24 cellular contexts compared by ENCODE assay signal in the genomic region with DNA sequence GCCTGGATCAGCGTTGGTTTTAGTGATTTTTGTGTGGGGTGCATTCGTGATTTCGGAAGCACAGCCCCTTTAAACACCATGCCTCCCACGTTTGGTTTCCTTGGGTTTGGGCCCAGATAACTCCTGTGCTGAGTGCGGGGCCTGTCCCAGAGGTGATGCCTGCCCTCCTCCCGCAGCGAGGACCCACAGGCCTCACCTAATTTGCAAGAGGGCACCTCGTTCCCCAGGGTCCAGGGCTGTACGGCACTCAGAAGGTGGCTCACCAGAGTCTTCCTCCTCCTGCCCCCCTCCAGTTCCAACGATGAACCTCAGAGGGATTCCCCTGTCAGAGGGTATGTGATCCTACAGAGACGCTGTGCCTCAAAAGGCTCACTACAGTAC. TPM values are rescaled to one million over a fixed set of nuclear protein-coding genes. Genes with fewer than 3 reads are reported as not detected.
DNase-seq lines count a peak whose midpoint lies in the region; ATAC-seq lines count a peak whose summit lies in the region.
"Had no signal": no experiment of that assay in that cellular context is flagged by ENCODE, and none has a peak within 500 bp of the region (broad histone marks: within the 10 kb centered on the region; RNA-seq: fewer than 3 reads in every experiment).

No MANE protein-coding gene starts in this region.

- H2BK12ac ChIP-seq in neuronal stem cell (ENCODE audit: low read length): no peak overlapping the region

- H4K8ac ChIP-seq in neuronal stem cell (ENCODE audit: low read depth, low read length): no peak overlapping the region

- DNase-seq in neuronal stem cell (ENCODE audit: low spot score) (no peak), left colon (no peak)
- no peak for DNase-seq in activated naive CD4-positive, alpha-beta T cell treated with anti-CD3 and anti-CD28 coated beads, Interleukin-2, amount 10 ng/mL, durations not matched to agents 7 days and 5 days
- DNase-seq: 8988T; ACHN; BE2C; C1 segment of cervical spinal cord; CD4-positive, alpha-beta memory T cell; CD4-positive, CD25-positive, alpha-beta regulatory T cell; CD8-positive, alpha-beta memory T cell; COR-L47; DMS 273 treated with DMSO at 0.1 percent for 48 hours; DMS153; DMS53; DMS79; DND-41; EL; GDM1 had no signal

- no peaks in the 10 kb centered on the region for H3K36me3 ChIP-seq in BLaER1
- H3K36me3 ChIP-seq in BLaER1 treated with 17β-estradiol and CSF1 and Interleukin-3, amounts not matched to agents 10 nM and 100 nM: no peaks in the 10 kb centered on the region
- H3K36me3 ChIP-seq in neuronal stem cell (replicated peaks in 1 of 2; ENCODE audit: control insufficient read depth in 2 of 2, insufficient read depth in 2 of 2, low read length in 2 of 2): no peaks in the 10 kb centered on the region
- H3K36me3 ChIP-seq: BE2C had no signal

- peaks cover 8% of the 10 kb centered on the region for H3K9me3 Mint-ChIP-seq in activated naive CD4-positive, alpha-beta T cell treated with anti-CD3 and anti-CD28 coated beads, Interleukin-2, amount 10 ng/mL, durations not matched to agents 7 days and 5 days
- H3K9me3 Mint-ChIP-seq: CD4-positive, CD25-positive, alpha-beta regulatory T cell had no signal

- H4K20me1 ChIP-seq in BLaER1: peaks cover 6% of the 10 kb centered on the region; the same call in 1 of the 2 replicates
- peaks cover 0 to 5% (median 0%) of the 10 kb centered on the region in 11 experiments; a peak in 3 of 22 replicates for H4K20me1 ChIP-seq in BLaER1 treated with 17β-estradiol and CSF1 and Interleukin-3, amounts not matched to agents 10 nM and 100 nM

- no peak overlapping the region for H3K27ac Mint-ChIP-seq in activated naive CD4-positive, alpha-beta T cell treated with anti-CD3 and anti-CD28 coated beads, Interleukin-2, amount 10 ng/mL, durations not matched to agents 7 days and 5 days
- H3K27ac Mint-ChIP-seq: CD4-positive, alpha-beta memory T cell; CD4-positive, CD25-positive, alpha-beta regulatory T cell; CD8-positive, alpha-beta memory T cell had no signal

- H4K91ac ChIP-seq in neuronal stem cell (ENCODE audit: low read depth, low read length, poor library complexity): no peak overlapping the region

- no peaks in the 10 kb centered on the region for H3K79me1 ChIP-seq in neuronal stem cell (ENCODE audit: low read depth, low read length)

- H3K4me1 ChIP-seq in BLaER1 (peaks cover 32% of the 10 kb centered on the region), neuronal stem cell (ENCODE audit: control insufficient read depth in 2 of 2, insufficient read depth in 1 of 2, low read depth in 1 of 2, low read length in 2 of 2) (peaks cover 0 to 5% of the 10 kb centered on the region in 2 donors)
- H3K4me1 ChIP-seq in BLaER1 treated with 17β-estradiol and CSF1 and Interleukin-3, amounts not matched to agents 10 nM and 100 nM: peaks cover 0 to 30% (median 23%) of the 10 kb centered on the region in 10 experiments; a peak in 16 of 20 replicates
- H3K4me1 ChIP-seq: BE2C had no signal

- H3K4me2 ChIP-seq in BLaER1: peak overlapping the region; percentile 76
- peak overlapping the region in 8 of 11 experiments; percentile 56 to 78 (median 60); a peak in 15 of 22 replicates for H3K4me2 ChIP-seq in BLaER1 treated with 17β-estradiol and CSF1 and Interleukin-3, amounts not matched to agents 10 nM and 100 nM
- no peak overlapping the region for H3K4me2 ChIP-seq in neuronal stem cell (ENCODE audit: insufficient read depth, low read length, poor library complexity, severe bottlenecking)

- H3K9me3 ChIP-seq in BLaER1 (0 out of 2 replicates have a peak, but pooled peaks cover 2% of the 10 kb centered on the region), neuronal stem cell (replicated peaks in 1 of 2; ENCODE audit: control insufficient read depth in 2 of 2, insufficient read depth in 1 of 2, low read depth in 1 of 2, low read length in 2 of 2) (peaks cover 0 to 3% of the 10 kb centered on the region in 2 donors)
- peaks cover 0 to 4% (median 0%) of the 10 kb centered on the region in 11 experiments; a peak in 4 of 22 replicates for H3K9me3 ChIP-seq in BLaER1 treated with 17β-estradiol and CSF1 and Interleukin-3, amounts not matched to agents 10 nM and 100 nM (replicated peaks in 1 of 11)
- H3K9me3 ChIP-seq: BE2C had no signal

- H3K4me3 Mint-ChIP-seq in activated naive CD4-positive, alpha-beta T cell treated with anti-CD3 and anti-CD28 coated beads, Interleukin-2, amount 10 ng/mL, durations not matched to agents 7 days and 5 days: no peak overlapping the region
- H3K4me3 Mint-ChIP-seq: CD14-positive monocyte; CD4-positive, alpha-beta memory T cell; CD4-positive, CD25-positive, alpha-beta regulatory T cell; CD8-positive, alpha-beta memory T cell had no signal

- H2AK5ac ChIP-seq in neuronal stem cell (ENCODE audit: low read depth, low read length): peak overlapping the region; percentile 6

- H3K27me3 ChIP-seq in BLaER1 (peaks cover 5% of the 10 kb centered on the region; the same call in 1 of the 2 replicates), neuronal stem cell (ENCODE audit: control insufficient read depth in 3 of 3, insufficient read depth in 3 of 3, low read depth in 1 of 3, low read length in 3 of 3) (no peaks in the 10 kb centered on the region)
- peaks cover 0 to 16% (median 9%) of the 10 kb centered on the region in 11 experiments; a peak in 15 of 22 replicates for H3K27me3 ChIP-seq in BLaER1 treated with 17β-estradiol and CSF1 and Interleukin-3, amounts not matched to agents 10 nM and 100 nM

- H2BK5ac ChIP-seq in neuronal stem cell (ENCODE audit: low read length): no peak overlapping the region

- H3K27ac ChIP-seq in BLaER1 (no peak overlapping the region), neuronal stem cell (replicated peaks; ENCODE audit: low read length) (no peak overlapping the region)
- H3K27ac ChIP-seq in BLaER1 treated with 17β-estradiol and CSF1 and Interleukin-3, amounts not matched to agents 10 nM and 100 nM: no peak overlapping the region

- H3K18ac ChIP-seq in neuronal stem cell (ENCODE audit: low read length): peak overlapping the region; percentile 68

- H3K4me1 Mint-ChIP-seq in activated naive CD4-positive, alpha-beta T cell treated with anti-CD3 and anti-CD28 coated beads, Interleukin-2, amount 10 ng/mL, durations not matched to agents 7 days and 5 days: no peaks in the 10 kb centered on the region
- H3K4me1 Mint-ChIP-seq: CD14-positive monocyte; CD4-positive, alpha-beta memory T cell; CD8-positive, alpha-beta memory T cell had no signal

- H3K9ac ChIP-seq in BLaER1 (no peak overlapping the region), neuronal stem cell (ENCODE audit: low read depth, low read length, poor library complexity) (no peak overlapping the region)
- no peak overlapping the region for H3K9ac ChIP-seq in BLaER1 treated with 17β-estradiol and CSF1 and Interleukin-3, amounts not matched to agents 10 nM and 100 nM

- H3K14ac ChIP-seq in neuronal stem cell (ENCODE audit: low read length): no peak overlapping the region

- no peak overlapping the region for H3K23ac ChIP-seq in neuronal stem cell (ENCODE audit: low read depth, low read length, poor library complexity)

- H3K36me3 Mint-ChIP-seq in activated naive CD4-positive, alpha-beta T cell treated with anti-CD3 and anti-CD28 coated beads, Interleukin-2, amount 10 ng/mL, durations not matched to agents 7 days and 5 days: no peaks in the 10 kb centered on the region
- H3K36me3 Mint-ChIP-seq: CD14-positive monocyte; CD4-positive, alpha-beta memory T cell; CD4-positive, CD25-positive, alpha-beta regulatory T cell; CD8-positive, alpha-beta memory T cell had no signal

- H3K4me3 ChIP-seq in BLaER1 (no peak overlapping the region), neuronal stem cell (ENCODE audit: low read length in 2 of 2) (no peak overlapping the region)
- no peak overlapping the region for H3K4me3 ChIP-seq in BLaER1 treated with 17β-estradiol and CSF1 and Interleukin-3, amounts not matched to agents 10 nM and 100 nM
- H3K4me3 ChIP-seq: GM12878 had no signal

- intact Hi-C loops in left colon (cut with DNase I, micrococcal nuclease): no loop called here

- no peak overlapping the region for H2AFZ ChIP-seq in neuronal stem cell (ENCODE audit: low read length)

- no peak overlapping the region for H2BK120ac ChIP-seq in neuronal stem cell (ENCODE audit: low read depth, low read length)

- no peak overlapping the region for H2BK15ac ChIP-seq in neuronal stem cell (ENCODE audit: low read length)

- no peaks in the 10 kb centered on the region for H3K27me3 Mint-ChIP-seq in activated naive CD4-positive, alpha-beta T cell treated with anti-CD3 and anti-CD28 coated beads, Interleukin-2, amount 10 ng/mL, durations not matched to agents 7 days and 5 days
- H3K27me3 Mint-ChIP-seq: CD4-positive, alpha-beta memory T cell; CD4-positive, CD25-positive, alpha-beta regulatory T cell had no signal

- no peak for ATAC-seq in left colon
- ATAC-seq: GM12878 had no signal

- CTCF ChIA-PET in activated naive CD4-positive, alpha-beta T cell treated with anti-CD3 and anti-CD28 coated beads, Interleukin-2, amount 10 ng/mL, durations not matched to agents 7 days and 5 days (lab: Charles Lee): no interaction called here

- no peak overlapping the region for H3K4ac ChIP-seq in neuronal stem cell (ENCODE audit: low read length)

- no CpG with 5 or more reads among the region's 11 CpGs for whole genome bisulfite sequencing in neuronal stem cell (ENCODE audit: extremely low coverage in 2 of 2, insufficient read length in 2 of 2, insufficient replicate concordance in 1 of 2), 2 donors

RNA-seq across cellular contexts. Expression of gene SOX1, which starts 54.3 kb away (rescaled TPM):
- polyA plus RNA-seq in neuronal stem cell (2013, experiment 1 of 2): 12.8 TPM
- 14.4 TPM for polyA plus RNA-seq in neuronal stem cell (2013, experiment 2 of 2)
- total RNA-seq in left colon: under 1 TPM in 1 of 2 donors, not detected in 1; 0.08 TPM
- total RNA-seq: CD4-positive, alpha-beta memory T cell; CD4-positive, CD25-positive, alpha-beta regulatory T cell; CD8-positive, alpha-beta memory T cell; G401; GM12878 had no signal
- polyA plus RNA-seq: AG04450; CD14-positive monocyte; CD4-positive, alpha-beta memory T cell; CD4-positive, CD25-positive, alpha-beta regulatory T cell; CD8-positive, alpha-beta memory T cell; GM12878 had no signal
